In the genomic region with DNA sequence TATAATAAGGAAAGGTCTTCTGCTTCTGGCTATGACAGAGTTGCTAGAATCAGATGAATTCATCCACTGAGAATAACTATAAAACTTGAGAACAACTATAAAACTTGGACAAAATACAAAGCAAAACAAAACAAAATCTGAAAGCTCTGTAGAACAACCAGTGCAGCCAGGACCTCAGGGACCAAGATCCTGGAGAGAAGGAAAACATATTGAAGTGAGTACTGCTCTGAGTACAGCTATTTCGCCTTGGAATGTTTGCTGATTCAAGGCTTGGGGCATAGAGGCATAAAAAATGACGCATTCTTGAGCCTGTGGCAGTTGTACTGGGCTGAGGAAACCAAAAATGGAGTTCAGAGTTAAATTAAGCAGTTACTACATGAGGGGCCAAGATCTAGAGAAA, we compare ENCODE assay signal across 33 cellular contexts. TPM values are rescaled to one million over a fixed set of nuclear protein-coding genes. Genes with fewer than 3 reads are reported as not detected.
A peak's percentile ranks its signal among the peaks of the same experiment; 100 is the strongest.
DNase-seq lines count a peak whose midpoint lies in the region; ATAC-seq, FAIRE-seq and TF ChIP-seq lines count a peak whose summit lies in the region.
"Had no signal": no experiment of that assay in that cellular context is flagged by ENCODE, and none has a peak within 500 bp of the region (broad histone marks: within the 10 kb centered on the region; RNA-seq: fewer than 3 reads in every experiment).

No MANE protein-coding gene starts in this region.

- no peak for TF ChIP-seq POLR2A in HepG2 (IDR thresholded peaks at IDR 0.05; ENCODE audit: insufficient read depth in 1 of 2, low read depth in 2 of 2, low read length in 2 of 2)
- TF ChIP-seq POLR2A in right lobe of liver (IDR thresholded peaks at IDR 0.05), result no peak

- H3K4me3 Mint-ChIP-seq in activated naive CD8-positive, alpha-beta T cell treated with anti-CD3 and anti-CD28 coated beads, Interleukin-2, amount 50 U/mL, for 24 hours, result no peak overlapping the region
- H3K4me3 Mint-ChIP-seq: CD14-positive monocyte; CD8-positive, alpha-beta memory T cell had no signal

- TF ChIP-seq CTCF in HepG2 (CRISPR knock-in tag; IDR thresholded peaks at IDR 0.05), result no peak
- no peak for TF ChIP-seq CTCF in right lobe of liver (IDR thresholded peaks at IDR 0.05)
- TF ChIP-seq CTCF in left lung (IDR thresholded peaks at IDR 0.05), result no peak
- no peak for TF ChIP-seq CTCF in upper lobe of right lung (IDR thresholded peaks at IDR 0.05)
- no peak for TF ChIP-seq CTCF in colonic mucosa (IDR thresholded peaks at IDR 0.05)

- no peaks in the 10 kb centered on the region for H3K36me3 ChIP-seq in HepG2 (replicated peaks in 1 of 2; ENCODE audit: control insufficient read depth in 1 of 2, insufficient read depth in 2 of 2, low read length in 2 of 2)
- no peaks in the 10 kb centered on the region for H3K36me3 ChIP-seq in right lobe of liver
- H3K36me3 ChIP-seq in adipocyte (ENCODE audit: control insufficient read depth, insufficient read depth, low read length, severe bottlenecking), result no peaks in the 10 kb centered on the region
- no peaks in the 10 kb centered on the region for H3K36me3 ChIP-seq in left lung
- H3K36me3 ChIP-seq in upper lobe of right lung, result no peaks in the 10 kb centered on the region
- no peaks in the 10 kb centered on the region for H3K36me3 ChIP-seq in colonic mucosa
- H3K36me3 ChIP-seq: BE2C, MG63, SJCRH30 had no signal

- DNase-seq in HepG2 (ENCODE audit: low spot score) (no peak), right lobe of liver (no peak), adipocyte (ENCODE audit: low read depth) (peak; percentile 31), left lung (no peak), upper lobe of right lung (no peak), colonic mucosa (no peak)
- no peak for DNase-seq in activated naive CD8-positive, alpha-beta T cell treated with anti-CD3 and anti-CD28 coated beads, Interleukin-2, amount 50 U/mL, for 24 hours
- DNase-seq: 8988T; ACHN; BE2C; CD8-positive, alpha-beta memory T cell; DMS 273 treated with DMSO at 0.1 percent for 48 hours; DMS79; GM23248; H7; KG1; MG63; NCI-H1105 treated with DMSO at 0.1 percent for 48 hours; NCI-H146; NCI-H2029; NCI-H446 treated with DMSO at 0.1 percent for 48 hours; NCI-H526; NCI-H82; NK-92 treated with Interleukin-12 subunit alpha and Interleukin-12 subunit beta, amount 100 ng/mL, for 24 hours; PC-3; SJCRH30 had no signal

- in situ Hi-C loops in HepG2 (cut with HindIII; ENCODE audit: extremely low pct_ligation_motif_present, low pct_unique_long_range_greater_than_20kb), result no loop called here

- ATAC-seq in HepG2 (no peak), right lobe of liver (no peak), left lung (peak; percentile 73), upper lobe of right lung (peak; percentile 56), HG03175 (IDR thresholded peaks at IDR 0.05; ENCODE audit: unreplicated experiment) (no peak)
- no peak for ATAC-seq in activated naive CD8-positive, alpha-beta T cell treated with anti-CD3 and anti-CD28 coated beads, Interleukin-2, amount 50 U/mL, for 24 hours
- ATAC-seq: PC-3, Right ventricle myocardium inferior, SK-N-SH treated with all-trans-retinoic acid at 6 μM for 48 hours had no signal

- TF ChIP-seq RAD21 in HepG2 (CRISPR knock-in tag; IDR thresholded peaks at IDR 0.05), result no peak

- no peaks in the 10 kb centered on the region for H3K36me3 Mint-ChIP-seq in activated naive CD8-positive, alpha-beta T cell treated with anti-CD3 and anti-CD28 coated beads, Interleukin-2, amount 50 U/mL, for 24 hours (ENCODE audit: low read depth)
- H3K36me3 Mint-ChIP-seq: CD14-positive monocyte; CD8-positive, alpha-beta memory T cell had no signal

- no peaks in the 10 kb centered on the region for H3K9me3 ChIP-seq in HepG2 (ENCODE audit: low read length)
- H3K9me3 ChIP-seq in right lobe of liver, result no peaks in the 10 kb centered on the region
- no peaks in the 10 kb centered on the region for H3K9me3 ChIP-seq in adipocyte (ENCODE audit: control insufficient read depth, low read length)
- no peaks in the 10 kb centered on the region for H3K9me3 ChIP-seq in left lung
- H3K9me3 ChIP-seq in upper lobe of right lung, result no peaks in the 10 kb centered on the region
- H3K9me3 ChIP-seq in colonic mucosa, result no peaks in the 10 kb centered on the region
- H3K9me3 ChIP-seq: BE2C, MG63, SJCRH30 had no signal

- peaks cover 8% of the 10 kb centered on the region for H3K9me3 Mint-ChIP-seq in activated naive CD8-positive, alpha-beta T cell treated with anti-CD3 and anti-CD28 coated beads, Interleukin-2, amount 50 U/mL, for 24 hours

- BruUV-seq in HepG2 (replicated peaks; lab: Mats Ljungman, UMichigan), result TSS peak; percentile 20

- H3K79me2 ChIP-seq in HepG2 (ENCODE audit: insufficient read depth, low read length), result no peaks in the 10 kb centered on the region

- peaks cover 8% of the 10 kb centered on the region for H3K4me1 ChIP-seq in HepG2 (ENCODE audit: insufficient read depth, low read length)
- H3K4me1 ChIP-seq in right lobe of liver, result no peaks in the 10 kb centered on the region
- H3K4me1 ChIP-seq in adipocyte (ENCODE audit: control insufficient read depth, insufficient read depth, low read length), result no peaks in the 10 kb centered on the region
- H3K4me1 ChIP-seq in left lung, result no peaks in the 10 kb centered on the region
- no peaks in the 10 kb centered on the region for H3K4me1 ChIP-seq in upper lobe of right lung
- H3K4me1 ChIP-seq in colonic mucosa, result no peaks in the 10 kb centered on the region
- H3K4me1 ChIP-seq: BE2C, SJCRH30 had no signal

- no peak overlapping the region for H3K9ac ChIP-seq in HepG2 (ENCODE audit: insufficient read depth, low read depth, low read length)
- H3K9ac ChIP-seq in adipocyte (ENCODE audit: low read length), result no peak overlapping the region
- no peak overlapping the region for H3K9ac ChIP-seq in colonic mucosa (ENCODE audit: low read depth in 2 of 2, low read length in 2 of 2)
- H3K9ac ChIP-seq: GM23248 had no signal

- H3K4me2 ChIP-seq in HepG2 (ENCODE audit: low read depth, low read length), result no peak overlapping the region

- H3K27ac Mint-ChIP-seq in activated naive CD8-positive, alpha-beta T cell treated with anti-CD3 and anti-CD28 coated beads, Interleukin-2, amount 50 U/mL, for 24 hours, result no peak overlapping the region
- H3K27ac Mint-ChIP-seq: CD14-positive monocyte; CD8-positive, alpha-beta memory T cell had no signal

- no peak for TF ChIP-seq EP300 in HepG2 (IDR thresholded peaks at IDR 0.05; ENCODE audit: low read depth in 2 of 2, low read length in 2 of 2)
- no peak for TF ChIP-seq EP300 in HepG2 (CRISPR knock-in tag; IDR thresholded peaks at IDR 0.05; ENCODE audit: borderline replicate concordance)

- H2AFZ ChIP-seq in HepG2 (ENCODE audit: low read length), result no peak overlapping the region
- H2AFZ ChIP-seq: GM23248 had no signal

- no peaks in the 10 kb centered on the region for H3K4me1 Mint-ChIP-seq in activated naive CD8-positive, alpha-beta T cell treated with anti-CD3 and anti-CD28 coated beads, Interleukin-2, amount 50 U/mL, for 24 hours
- H3K4me1 Mint-ChIP-seq: CD14-positive monocyte; CD8-positive, alpha-beta memory T cell had no signal

- H3K27me3 ChIP-seq in HepG2 (ENCODE audit: control insufficient read depth in 1 of 2, insufficient read depth in 2 of 2, low read length in 2 of 2) (no peaks in the 10 kb centered on the region), right lobe of liver (no peaks in the 10 kb centered on the region), adipocyte (replicated peaks; ENCODE audit: control insufficient read depth, insufficient read depth, low read length) (no peaks in the 10 kb centered on the region), left lung (peaks cover 0 to under 1% of the 10 kb centered on the region in 2 donors), upper lobe of right lung (peaks cover 5% of the 10 kb centered on the region), colonic mucosa (no peaks in the 10 kb centered on the region)
- H3K27me3 ChIP-seq: BE2C, MG63, SJCRH30 had no signal

- H3K4me3 ChIP-seq in HepG2 (replicated peaks in 1 of 3; ENCODE audit: insufficient read depth in 1 of 3, low read depth in 2 of 3, low read length in 3 of 3), result no peak overlapping the region
- H3K4me3 ChIP-seq in right lobe of liver, result no peak overlapping the region
- H3K4me3 ChIP-seq in adipocyte (ENCODE audit: low read length), result no peak overlapping the region
- no peak overlapping the region for H3K4me3 ChIP-seq in left lung
- no peak overlapping the region for H3K4me3 ChIP-seq in upper lobe of right lung
- H3K4me3 ChIP-seq in colonic mucosa, result no peak overlapping the region
- H3K4me3 ChIP-seq: GM23248, MG63, SJCRH30 had no signal

- intact Hi-C loops in HepG2 (cut with micrococcal nuclease; ENCODE audit: unreplicated experiment), result no loop called here
- intact Hi-C loops in right lobe of liver (cut with DNase I), result no loop called here
- intact Hi-C loops in left lung (cut with DNase I), result no loop called here
- intact Hi-C loops in upper lobe of right lung (cut with DNase I), result no loop called here
- intact Hi-C loops in colonic mucosa (cut with DNase I), result no loop called here

- 95% methylated on average over 2 of the region's 2 CpGs for WGBS in HepG2 (ENCODE audit: low lambda C conversion rate)
- 95% methylated on average over 2 of the region's 2 CpGs for WGBS in right lobe of liver (ENCODE audit: insufficient coverage, low coverage, low lambda C conversion rate, missing lambda C conversion rate)

- CTCF ChIA-PET in HepG2 (lab: Yijun Ruan, JAX; ENCODE audit: low intra/inter-chr PET ratio, low total read pairs), result no interaction called here

- FAIRE-seq in HepG2 (lab: Jason Lieb, UNC), result no peak
- FAIRE-seq: GM18507, HTR-8/SVneo had no signal

- no peaks in the 10 kb centered on the region for H4K20me1 ChIP-seq in HepG2 (ENCODE audit: insufficient read depth, low read length)

- POLR2A ChIA-PET in HepG2 (lab: Yijun Ruan, JAX), result interaction anchor here (1.2 kb wide), 1 partner anchor 26 kb away, joined by 3 read pairs; no protein-coding TSS in a partner anchor

- H3K27ac ChIP-seq in HepG2 (ENCODE audit: extremely low read length, insufficient read depth, low read length) (no peak overlapping the region), right lobe of liver (no peak overlapping the region), left lung (no peak overlapping the region), upper lobe of right lung (no peak overlapping the region), colonic mucosa (no peak overlapping the region)
- H3K27ac ChIP-seq: GM23248, SJCRH30 had no signal

- peaks cover 9% of the 10 kb centered on the region for H3K27me3 Mint-ChIP-seq in activated naive CD8-positive, alpha-beta T cell treated with anti-CD3 and anti-CD28 coated beads, Interleukin-2, amount 50 U/mL, for 24 hours

RNA-seq across cellular contexts. Expression of gene FOXA1, which starts 21.7 kb away (rescaled TPM):
- total RNA-seq in HepG2 (2016; rRNA removed; fragmentation: Illumina TruSeq; extraction: Trizol), result 58.1 and 58.6 TPM in 2 replicates
- 14.5 and 16.1 TPM in 2 replicates for total RNA-seq in HepG2 (2016; cell fraction: cytosol; rRNA removed; fragmentation: Illumina TruSeq; extraction: Trizol; ENCODE audit: low read depth)
- total RNA-seq in HepG2 (2016; cell fraction: insoluble cytoplasmic fraction; rRNA removed; fragmentation: Illumina TruSeq; extraction: Trizol), result 51.7 and 53.7 TPM in 2 replicates
- 58.2 and 61.8 TPM in 2 replicates for total RNA-seq in HepG2 (2016; cell fraction: membrane; rRNA removed; fragmentation: Illumina TruSeq; extraction: Trizol)
- total RNA-seq in HepG2 (2016; cell fraction: nucleus; rRNA removed; fragmentation: Illumina TruSeq; extraction: Trizol), result 59.1 and 60.1 TPM in 2 replicates
- 43.4 and 47.6 TPM in 2 replicates for polyA plus RNA-seq in HepG2 (2011; rRNA removed)
- 41.8 and 44.7 TPM in 2 replicates for polyA plus RNA-seq in HepG2 (2011; cell fraction: cytosol; rRNA removed)
- polyA plus RNA-seq in HepG2 (2011; cell fraction: nucleus; rRNA removed), result 54.5 and 66.1 TPM in 2 replicates
- polyA plus RNA-seq in HepG2 (2012), result 32.0 and 32.4 TPM in 2 replicates
- 9.3 and 9.9 TPM in 2 replicates for polyA plus RNA-seq in HepG2 (2016; cell fraction: cytosol; fragmentation: Illumina TruSeq; extraction: Trizol; ENCODE audit: low read depth)
- 93.1 and 102 TPM in 2 replicates for polyA plus RNA-seq in HepG2 (2016; cell fraction: insoluble cytoplasmic fraction; fragmentation: Illumina TruSeq; extraction: Trizol; ENCODE audit: low read depth)
- 37.3 and 39.0 TPM in 2 replicates for polyA plus RNA-seq in HepG2 (2016; cell fraction: membrane; fragmentation: Illumina TruSeq; extraction: Trizol; ENCODE audit: low read depth)
- polyA plus RNA-seq in HepG2 (2016; cell fraction: nucleus; fragmentation: Illumina TruSeq; extraction: Trizol; ENCODE audit: insufficient read depth, low read depth), result 98.8 and 112 TPM in 2 replicates
- polyA minus RNA-seq in HepG2 (2011; rRNA and poly(A)+ RNA removed; ENCODE audit: low replicate concordance), result 4.0 and 60.9 TPM in 2 replicates
- 54.0 and 57.6 TPM in 2 replicates for polyA minus RNA-seq in HepG2 (2011; cell fraction: cytosol; rRNA and poly(A)+ RNA removed)
- polyA minus RNA-seq in HepG2 (2011; cell fraction: nucleus; rRNA and poly(A)+ RNA removed), result 76.0 and 85.0 TPM in 2 replicates
- 10 to 100 TPM; 29.8 to 35.5 (median 32.5) TPM for total RNA-seq in right lobe of liver
- 10 to 100 TPM; 30.2 to 33.6 TPM for total RNA-seq in left lung
- total RNA-seq in upper lobe of right lung, result 20.6 TPM
- total RNA-seq in colonic mucosa, result 10 to 100 TPM; 70.5 to 87.7 TPM
- total RNA-seq: G401, GM23248, Right ventricle myocardium inferior had no signal
- polyA plus RNA-seq: CD14-positive monocyte; CD8-positive, alpha-beta memory T cell had no signal

RNA-seq across cellular contexts. Expression of gene TTC6, which starts 22.1 kb away (rescaled TPM):
- 13.2 and 27.4 TPM in 2 replicates for total RNA-seq in HepG2 (2016; rRNA removed; fragmentation: Illumina TruSeq; extraction: Trizol)
- total RNA-seq in HepG2 (2016; cell fraction: cytosol; rRNA removed; fragmentation: Illumina TruSeq; extraction: Trizol; ENCODE audit: low read depth), result 21.5 and 24.0 TPM in 2 replicates
- total RNA-seq in HepG2 (2016; cell fraction: insoluble cytoplasmic fraction; rRNA removed; fragmentation: Illumina TruSeq; extraction: Trizol), result 11.2 and 26.5 TPM in 2 replicates
- total RNA-seq in HepG2 (2016; cell fraction: membrane; rRNA removed; fragmentation: Illumina TruSeq; extraction: Trizol), result 16.2 and 16.4 TPM in 2 replicates
- 87.8 and 88.1 TPM in 2 replicates for total RNA-seq in HepG2 (2016; cell fraction: nucleus; rRNA removed; fragmentation: Illumina TruSeq; extraction: Trizol)
- polyA plus RNA-seq in HepG2 (2011; rRNA removed), result 8.6 and 9.3 TPM in 2 replicates
- polyA plus RNA-seq in HepG2 (2011; cell fraction: cytosol; rRNA removed), result 2.6 and 3.9 TPM in 2 replicates
- polyA plus RNA-seq in HepG2 (2011; cell fraction: nucleus; rRNA removed), result 28.3 and 28.6 TPM in 2 replicates
- 7.9 and 8.5 TPM in 2 replicates for polyA plus RNA-seq in HepG2 (2012)
- 3.5 and 4.5 TPM in 2 replicates for polyA plus RNA-seq in HepG2 (2016; cell fraction: cytosol; fragmentation: Illumina TruSeq; extraction: Trizol; ENCODE audit: low read depth)
- polyA plus RNA-seq in HepG2 (2016; cell fraction: insoluble cytoplasmic fraction; fragmentation: Illumina TruSeq; extraction: Trizol; ENCODE audit: low read depth), result 5.4 and 8.4 TPM in 2 replicates
- polyA plus RNA-seq in HepG2 (2016; cell fraction: membrane; fragmentation: Illumina TruSeq; extraction: Trizol; ENCODE audit: low read depth), result 4.9 and 5.2 TPM in 2 replicates
- 52.2 and 52.8 TPM in 2 replicates for polyA plus RNA-seq in HepG2 (2016; cell fraction: nucleus; fragmentation: Illumina TruSeq; extraction: Trizol; ENCODE audit: insufficient read depth, low read depth)
- 0.61 and 8.5 TPM in 2 replicates for polyA minus RNA-seq in HepG2 (2011; rRNA and poly(A)+ RNA removed; ENCODE audit: low replicate concordance)
- polyA minus RNA-seq in HepG2 (2011; cell fraction: cytosol; rRNA and poly(A)+ RNA removed), result 4.9 and 5.1 TPM in 2 replicates
- 136 TPM in 2 replicates for polyA minus RNA-seq in HepG2 (2011; cell fraction: nucleus; rRNA and poly(A)+ RNA removed)
- total RNA-seq in right lobe of liver, result 10 to 100 TPM in 1 of 6 experiments, 1 to 10 TPM in 5; 3.7 to 10.4 (median 4.6) TPM
- total RNA-seq in left lung, result 1 to 10 TPM; 3.2 to 7.1 TPM
- 7.9 TPM for total RNA-seq in upper lobe of right lung
- 1 to 10 TPM; 4.5 to 4.7 TPM for total RNA-seq in colonic mucosa
- total RNA-seq: CD8-positive, alpha-beta memory T cell; G401; GM23248; Right ventricle myocardium inferior had no signal
- polyA plus RNA-seq: CD14-positive monocyte; CD8-positive, alpha-beta memory T cell; GM23248 had no signal

Comparison
In these comparisons a context has a peak if more than half of its experiments do, and no peak if none do; other contexts are left out.
1. ATAC-seq: peak in left lung (single experiment) and upper lobe of right lung (single experiment); none in HepG2 (single experiment), right lobe of liver (0 of 4), activated naive CD8-positive, alpha-beta T cell treated with anti-CD3 and anti-CD28 coated beads, Interleukin-2, amount 50 U/mL, for 24 hours (single experiment) and HG03175 (single experiment).